Comparison of ENCODE assay signal across 10 cellular contexts in genomic region chr22:35589071-35589735, GRCh38. TPM values are rescaled to one million over a fixed set of nuclear protein-coding genes. Genes with fewer than 3 reads are reported as not detected.
DNase-seq lines count a peak whose midpoint lies in the region; ATAC-seq and TF ChIP-seq lines count a peak whose summit lies in the region.
"Had no signal": no experiment of that assay in that cellular context is flagged by ENCODE, and none has a peak within 500 bp of the region (broad histone marks: within the 10 kb centered on the region; RNA-seq: fewer than 3 reads in every experiment).

No MANE protein-coding gene starts in this region.

- H3K9me3 ChIP-seq in naive thymus-derived CD4-positive, alpha-beta T cell (ENCODE audit: control insufficient read depth in 2 of 3, low read length in 3 of 3) = no peaks in the 10 kb centered on the region
- no peaks in the 10 kb centered on the region for H3K9me3 ChIP-seq in OCI-LY7 (ENCODE audit: low read length)

- peaks cover 0 to 2% (median 0%) of the 10 kb centered on the region in 7 donors for H3K4me1 Mint-ChIP-seq in naive thymus-derived CD4-positive, alpha-beta T cell
- H3K4me1 Mint-ChIP-seq: memory B cell had no signal

- DNase-seq in Caki2 (ENCODE audit: low read depth) (peak; percentile 100), NCI-H69 (lab: John Stamatoyannopoulos, UW) (peak; percentile 22), choroid plexus epithelial cell (ENCODE audit: low read depth) (peak; percentile 62), OCI-LY7 (ENCODE audit: low spot score) (no peak)
- no peak for DNase-seq in naive thymus-derived CD4-positive, alpha-beta T cell
- no peak for DNase-seq in activated naive CD4-positive, alpha-beta T cell treated with Interleukin-2 at 50 U/mL for 16 hours

- H3K36me3 ChIP-seq in naive thymus-derived CD4-positive, alpha-beta T cell (ENCODE audit: control insufficient read depth in 2 of 3, insufficient read depth in 3 of 3, low read length in 3 of 3) = no peaks in the 10 kb centered on the region
- no peaks in the 10 kb centered on the region for H3K36me3 ChIP-seq in OCI-LY7 (ENCODE audit: insufficient read depth, low read length)

- CTCF ChIA-PET in naive thymus-derived CD4-positive, alpha-beta T cell (lab: Charles Lee) = no interaction called here
- CTCF ChIA-PET in OCI-LY7 (lab: Charles Lee; ENCODE audit: unreplicated experiment) = no interaction called here

- no peak overlapping the region for H3K27ac Mint-ChIP-seq in naive thymus-derived CD4-positive, alpha-beta T cell
- H3K27ac Mint-ChIP-seq: memory B cell had no signal

- no peaks in the 10 kb centered on the region for H3K36me3 Mint-ChIP-seq in naive thymus-derived CD4-positive, alpha-beta T cell
- H3K36me3 Mint-ChIP-seq: memory B cell had no signal

- no peak overlapping the region for H3K4me2 ChIP-seq in OCI-LY7 (ENCODE audit: low read length)

- H3K27ac ChIP-seq in naive thymus-derived CD4-positive, alpha-beta T cell (ENCODE audit: low read depth, low read length) = no peak overlapping the region
- no peak overlapping the region for H3K27ac ChIP-seq in OCI-LY7 (ENCODE audit: low read depth, low read length, poor library complexity, severe bottlenecking)
- H3K27ac ChIP-seq: SK-N-MC had no signal

- H3K27me3 ChIP-seq in naive thymus-derived CD4-positive, alpha-beta T cell (ENCODE audit: control insufficient read depth in 2 of 2, insufficient read depth in 2 of 2, low read length in 2 of 2) = no peaks in the 10 kb centered on the region

- no peaks in the 10 kb centered on the region for H3K9me3 Mint-ChIP-seq in naive thymus-derived CD4-positive, alpha-beta T cell
- H3K9me3 Mint-ChIP-seq: memory B cell had no signal

- no TSS peak for BruUV-seq in OCI-LY7 (replicated peaks; lab: Mats Ljungman, UMichigan)

- no peaks in the 10 kb centered on the region for H3K79me2 ChIP-seq in OCI-LY7 (ENCODE audit: insufficient read depth, low read depth, low read length)

- no peak overlapping the region for H3K4me3 Mint-ChIP-seq in naive thymus-derived CD4-positive, alpha-beta T cell
- H3K4me3 Mint-ChIP-seq: memory B cell had no signal

- peak; percentile 88 for ATAC-seq in naive thymus-derived CD4-positive, alpha-beta T cell
- no peak for ATAC-seq in HG02970 (IDR thresholded peaks at IDR 0.05; ENCODE audit: low FRiP score, unreplicated experiment)
- no peak for ATAC-seq in GM19324 (IDR thresholded peaks at IDR 0.05; ENCODE audit: low FRiP score, unreplicated experiment)

- H4K20me1 ChIP-seq in OCI-LY7 (ENCODE audit: insufficient read depth, low read length) = no peaks in the 10 kb centered on the region

- H3K4me3 ChIP-seq in choroid plexus epithelial cell (ENCODE audit: low read depth, low read length) (no peak overlapping the region), OCI-LY7 (ENCODE audit: low read depth, low read length, poor library complexity, severe bottlenecking) (no peak overlapping the region)
- no peak overlapping the region for H3K4me3 ChIP-seq in naive thymus-derived CD4-positive, alpha-beta T cell (ENCODE audit: low read length)
- H3K4me3 ChIP-seq: SK-N-MC had no signal

- no peak overlapping the region for H2AFZ ChIP-seq in OCI-LY7 (ENCODE audit: low read length)

- intact Hi-C loops in naive thymus-derived CD4-positive, alpha-beta T cell (cut with micrococcal nuclease) = no loop called here
- intact Hi-C loops in OCI-LY7 (cut with micrococcal nuclease; ENCODE audit: unreplicated experiment) = no loop called here

- in situ Hi-C loops in Caki2 (cut with HindIII; ENCODE audit: low pct_unique_long_range_greater_than_20kb, low sequenced_read_pairs) = loop anchor here (10.0 kb wide), 1 partner anchor 184 kb away; the partner anchor contains the start of gene MCM5

- H3K9me2 ChIP-seq in OCI-LY7 (ENCODE audit: insufficient read depth, low read length) = no peaks in the 10 kb centered on the region

- H3K4me1 ChIP-seq in naive thymus-derived CD4-positive, alpha-beta T cell (ENCODE audit: control insufficient read depth in 2 of 2, insufficient read depth in 2 of 2, low read length in 2 of 2) = no peaks in the 10 kb centered on the region
- H3K4me1 ChIP-seq in OCI-LY7 (ENCODE audit: insufficient read depth, low read length, poor library complexity, severe bottlenecking) = no peaks in the 10 kb centered on the region

- no peak for TF ChIP-seq CTCF in choroid plexus epithelial cell (conservative IDR thresholded peaks at IDR 0.05; ENCODE audit: low read depth, low read length)
- TF ChIP-seq CTCF in OCI-LY7 (conservative IDR thresholded peaks at IDR 0.05; ENCODE audit: low read length) = no peak

- H3K27me3 Mint-ChIP-seq in naive thymus-derived CD4-positive, alpha-beta T cell = peaks cover 0 to 14% (median 0%) of the 10 kb centered on the region in 5 donors

- POLR2A ChIA-PET in naive thymus-derived CD4-positive, alpha-beta T cell (lab: Charles Lee) = no interaction called here
- POLR2A ChIA-PET in OCI-LY7 (lab: Charles Lee) = no interaction called here

RNA-seq across cellular contexts. Expression of gene MB, which starts 27.9 kb away (rescaled TPM):
- total RNA-seq in Caki2 (2014; rRNA removed; shearing (Covaris generic); ENCODE audit: low replicate concordance) = 2.5 and 5.3 TPM in 2 replicates
- under 1 TPM in 1 of 5 experiments, not detected in 4; 0.60 TPM for total RNA-seq in naive thymus-derived CD4-positive, alpha-beta T cell
- not detected for polyA plus RNA-seq in naive thymus-derived CD4-positive, alpha-beta T cell
- total RNA-seq in OCI-LY7 (2014; rRNA removed; shearing (Covaris generic)) = not detected in 2 replicates
- not detected in 2 replicates for total RNA-seq in OCI-LY7 (2022)

RNA-seq across cellular contexts. Expression of gene RASD2, which starts 48.6 kb away (rescaled TPM):
- total RNA-seq in Caki2 (2014; rRNA removed; shearing (Covaris generic); ENCODE audit: low replicate concordance) = 0.09 and 0.10 TPM in 2 replicates
- 1 to 10 TPM in 1 of 5 experiments, under 1 TPM in 1, not detected in 3; 0.24 to 1.4 TPM for total RNA-seq in naive thymus-derived CD4-positive, alpha-beta T cell
- under 1 TPM in 1 of 2 donors, not detected in 1; 0.05 TPM for polyA plus RNA-seq in naive thymus-derived CD4-positive, alpha-beta T cell
- 0.19 TPM in 1 of 2 replicates, not detected in the other for total RNA-seq in OCI-LY7 (2014; rRNA removed; shearing (Covaris generic))
- 0.11 TPM in 1 of 2 replicates, not detected in the other for total RNA-seq in OCI-LY7 (2022)

RNA-seq across cellular contexts. Expression of gene APOL6, which starts 59.0 kb away (rescaled TPM):
- 21.3 and 21.5 TPM in 2 replicates for total RNA-seq in Caki2 (2014; rRNA removed; shearing (Covaris generic); ENCODE audit: low replicate concordance)
- total RNA-seq in naive thymus-derived CD4-positive, alpha-beta T cell = 10 to 100 TPM; 33.4 to 99.8 (median 38.2) TPM
- 10 to 100 TPM; 18.8 to 22.5 TPM for polyA plus RNA-seq in naive thymus-derived CD4-positive, alpha-beta T cell
- 27.8 and 28.8 TPM in 2 replicates for total RNA-seq in OCI-LY7 (2014; rRNA removed; shearing (Covaris generic))
- 22.0 and 22.1 TPM in 2 replicates for total RNA-seq in OCI-LY7 (2022)

Comparison
In these comparisons a context has a peak if more than half of its experiments do, and no peak if none do; other contexts are left out.
1. DNase-seq: peak in Caki2 (single experiment), NCI-H69 (single experiment) and choroid plexus epithelial cell (single experiment); none in naive thymus-derived CD4-positive, alpha-beta T cell (0 of 9), OCI-LY7 (single experiment) and activated naive CD4-positive, alpha-beta T cell treated with Interleukin-2 at 50 U/mL for 16 hours (single experiment).